8 cellular contexts compared by ENCODE assay signal in the genomic region with DNA sequence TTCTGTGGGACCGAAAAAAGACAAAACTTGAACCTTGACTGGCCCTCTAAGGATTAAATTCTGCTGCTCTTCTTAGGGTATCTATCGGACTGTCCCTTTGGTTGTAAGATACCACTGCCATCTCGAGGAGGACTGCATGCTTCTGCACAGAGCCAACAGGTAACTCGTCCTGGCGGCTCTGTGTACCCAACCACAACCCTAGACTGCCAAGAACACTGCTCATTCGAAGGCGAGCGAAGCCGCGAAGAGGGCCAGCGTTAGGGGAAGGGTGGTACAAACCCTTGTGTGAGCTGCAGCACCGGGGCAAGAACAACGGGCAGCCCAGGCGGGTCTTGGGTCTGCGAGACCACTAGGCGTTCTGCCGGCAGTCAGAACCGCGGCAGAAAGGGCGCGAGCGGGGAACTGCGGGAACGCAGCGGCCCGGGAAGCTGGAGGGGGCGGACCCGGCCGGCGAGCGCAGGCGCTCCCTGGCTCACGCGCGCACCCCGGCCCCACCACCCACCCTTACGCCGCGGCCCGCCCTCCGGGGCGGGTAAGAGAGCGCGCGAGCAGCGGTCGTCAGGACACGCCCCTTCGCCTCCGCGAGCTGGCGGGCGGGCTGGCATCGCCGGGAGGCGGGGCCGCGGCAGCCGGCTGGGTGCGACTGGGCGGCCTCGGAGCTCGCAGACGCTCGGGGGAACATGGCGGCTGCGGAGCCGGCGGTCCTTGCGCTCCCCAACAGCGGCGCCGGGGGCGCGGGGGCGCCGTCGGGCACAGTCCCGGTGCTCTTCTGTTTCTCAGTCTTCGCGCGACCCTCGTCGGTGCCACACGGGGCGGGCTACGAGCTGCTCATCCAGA. TPM values are rescaled to one million over a fixed set of nuclear protein-coding genes. Genes with fewer than 3 reads are reported as not detected.
DNase-seq lines count a peak whose midpoint lies in the region; ATAC-seq, FAIRE-seq and TF ChIP-seq lines count a peak whose summit lies in the region.

ISOC1 (plus strand) TSS at position 663 of the 837 bp plus-strand sequence; CDS start at position 681, 18 bp downstream.

- H3K9me3 ChIP-seq in trophoblast cell (ENCODE audit: insufficient read depth, low read depth, low read length), result peaks cover 2% of the 10 kb centered on the region
- no peaks in the 10 kb centered on the region for H3K9me3 ChIP-seq in tibial nerve

- TF ChIP-seq CTCF in tibial nerve (IDR thresholded peaks at IDR 0.05), result peak in 2 of 5 experiments; percentile 3 to 39

- H3K27ac ChIP-seq in trophoblast cell (ENCODE audit: low read depth, low read length), result peak within 1 kb of the TSS; percentile 72
- peak within 1 kb of the TSS; percentile 40 to 87 (median 84) for H3K27ac ChIP-seq in tibial nerve

- peak within 1 kb of the TSS; percentile 98 for H3K9ac ChIP-seq in trophoblast cell (ENCODE audit: low read length)

- H3K23ac ChIP-seq in trophoblast cell (ENCODE audit: low read length), result peak within 1 kb of the TSS; percentile 11

- ATAC-seq in HG02798 (IDR thresholded peaks at IDR 0.05; ENCODE audit: poor library complexity, unreplicated experiment) (peak; percentile 91), Right ventricle myocardium superior (ENCODE audit: poor library complexity) (peak; percentile 95)

- H3K4me3 ChIP-seq in trophoblast cell (ENCODE audit: low read depth, low read length) (peak within 1 kb of the TSS; percentile 100), tibial nerve (peak within 1 kb of the TSS; percentile 77 to 93 (median 84))

- peaks cover 7% of the 10 kb centered on the region for H3K79me1 ChIP-seq in trophoblast cell (ENCODE audit: low read length)

- H3K79me2 ChIP-seq in trophoblast cell (ENCODE audit: control insufficient read depth, insufficient read depth, low read length, poor library complexity), result peaks cover 4% of the 10 kb centered on the region

- peak; percentile 63 for TF ChIP-seq POLR2A in GM12891 (IDR thresholded peaks at IDR 0.05; ENCODE audit: low read depth, low read length)
- peak; percentile 65 to 87 for TF ChIP-seq POLR2A in tibial nerve (IDR thresholded peaks at IDR 0.05)

- peak; percentile 96 for FAIRE-seq in GM12891 (lab: Jason Lieb, UNC)

- H4K91ac ChIP-seq in trophoblast cell (ENCODE audit: low read depth, low read length), result peak within 1 kb of the TSS; percentile 79

- no CpG with 5 or more reads among the region's 87 CpGs for WGBS in trophoblast cell (ENCODE audit: extremely low coverage, insufficient coverage, insufficient read length)
- WGBS in tibial nerve, 2 donors, result 1% methylated on average over 49 to 53 of the region's 87 CpGs

- H3K18ac ChIP-seq in trophoblast cell (ENCODE audit: low read length), result peak within 1 kb of the TSS; percentile 89

- H2BK5ac ChIP-seq in trophoblast cell (ENCODE audit: low read depth, low read length, poor library complexity), result peak within 1 kb of the TSS; percentile 10

- H4K8ac ChIP-seq in trophoblast cell (ENCODE audit: low read depth, low read length), result peak within 1 kb of the TSS; percentile 88

- intact Hi-C loops in Right ventricle myocardium superior (cut with DNase I), result no loop called here

- H2BK120ac ChIP-seq in trophoblast cell (ENCODE audit: insufficient read depth, low read length, poor library complexity), result peak within 1 kb of the TSS; percentile 90

- H3K4me1 ChIP-seq in trophoblast cell (ENCODE audit: control insufficient read depth in 1 of 2, insufficient read depth in 2 of 2, low read length in 2 of 2) (peaks cover 0 to 5% of the 10 kb centered on the region in 2 experiments), tibial nerve (peaks cover 0 to 20% (median 5%) of the 10 kb centered on the region in 4 donors)

- H3K4me2 ChIP-seq in trophoblast cell (ENCODE audit: low read length), result peak within 1 kb of the TSS; percentile 94

- H3K14ac ChIP-seq in trophoblast cell (ENCODE audit: low read length), result peak within 1 kb of the TSS; percentile 92

- peak within 1 kb of the TSS; percentile 89 for H4K12ac ChIP-seq in trophoblast cell (ENCODE audit: low read depth, low read length)

- peak within 1 kb of the TSS; percentile 96 for H2AFZ ChIP-seq in trophoblast cell (ENCODE audit: insufficient read depth, low read length, poor library complexity)

- DNase-seq in GM12891 (ENCODE audit: insufficient read length, low spot score) (peak; percentile 80), NCI-H1417 (lab: John Stamatoyannopoulos, UW) (peak; percentile 85 to 92 (median 90)), SW 1271 (lab: John Stamatoyannopoulos, UW) (peak; percentile 87 to 92), Right ventricle myocardium superior (peak; percentile 95), trophoblast cell (peak; percentile 88 to 94), tibial nerve (ENCODE audit: low spot score in 2 of 2) (peak; percentile 69 to 78)
- peak; percentile 86 for DNase-seq in activated naive CD8-positive, alpha-beta T cell treated with anti-CD3 and anti-CD28 coated beads, Interleukin-2, amount 50 U/mL, for 16 hours (ENCODE audit: low read depth, low spot score)

- no peaks in the 10 kb centered on the region for H3K27me3 ChIP-seq in trophoblast cell (ENCODE audit: insufficient read depth, low read length)
- no peaks in the 10 kb centered on the region for H3K27me3 ChIP-seq in tibial nerve

- H2BK12ac ChIP-seq in trophoblast cell (ENCODE audit: low read length), result peak within 1 kb of the TSS; percentile 46

- no peak within 1 kb of the TSS for H2AK5ac ChIP-seq in trophoblast cell (ENCODE audit: low read length)

- TF ChIP-seq EP300 in tibial nerve (IDR thresholded peaks at IDR 0.05), result peak in 1 of 2 donors; percentile 65

- H3K4ac ChIP-seq in trophoblast cell (ENCODE audit: low read depth, low read length), result peak within 1 kb of the TSS; percentile 16

- H3K36me3 ChIP-seq in trophoblast cell (ENCODE audit: control insufficient read depth in 1 of 2, insufficient read depth in 2 of 2, low read length in 2 of 2), result no peaks in the 10 kb centered on the region
- H3K36me3 ChIP-seq in tibial nerve, result no peaks in the 10 kb centered on the region

TF ChIP-seq in GM12891, 5 proteins besides CTCF, POLR2A, EP300 and RAD21:
- TF ChIP-seq POLR2AphosphoS5 (IDR thresholded peaks at IDR 0.05; ENCODE audit: low read depth, low read length) (no peak; the same call in 1 of the 2 replicates), TAF1 (IDR thresholded peaks at IDR 0.05; ENCODE audit: low read depth, low read length) (peak; percentile 56; the same call in 1 of the 2 replicates)
TF ChIP-seq in GM12891: peak in this region for 1.

RNA-seq across cellular contexts. Expression of gene ISOC1, which starts in this region (rescaled TPM):
- polyA plus RNA-seq in GM12891 (2012; ENCODE audit: low read depth, missing spikeins), result 10.5 TPM
- total RNA-seq in Right ventricle myocardium superior (113 TPM), tibial nerve (10 to 100 TPM in 3 of 4 donors, 1 to 10 TPM in 1; 9.3 to 20.5 (median 18.8) TPM)
- 13.8 and 14.2 TPM in 2 replicates for polyA plus RNA-seq in trophoblast cell (2013)

Comparison
In these comparisons a context has a peak if more than half of its experiments do, and no peak if none do; other contexts are left out.
1. Peak in every context shown above with its lines: DNase-seq, ATAC-seq, H3K4me3 ChIP-seq and H3K27ac ChIP-seq.